Comparison of ENCODE assay signal across 12 cellular contexts in genomic region chr11:68441466-68442230, GRCh38.
DNase-seq lines count a peak whose midpoint lies in the region.
"Had no signal": no experiment of that assay in that cellular context is flagged by ENCODE, and none has a peak within 500 bp of the region (broad histone marks: within the 10 kb centered on the region; RNA-seq: fewer than 3 reads in every experiment).

No MANE protein-coding gene starts in this region.

- H3K4me3 ChIP-seq in skeletal muscle cell (ENCODE audit: low read depth, low read length): no peak overlapping the region
- H3K4me3 ChIP-seq: ascending aorta, ovary had no signal

- peak; percentile 43 for DNase-seq in DMS53 (lab: John Stamatoyannopoulos, UW)
- no peak for DNase-seq in DMS53 treated with DMSO at 0.1 percent for 48 hours (lab: John Stamatoyannopoulos, UW; ENCODE audit: unreplicated experiment)
- DNase-seq in NCI-H2081 (lab: John Stamatoyannopoulos, UW): peak; percentile 71 to 80
- DNase-seq in brain pericyte (ENCODE audit: low read depth, low spot score): peak; percentile 86
- DNase-seq in skeletal muscle cell (ENCODE audit: low read depth): peak; percentile 73
- no peak for DNase-seq in stimulated activated CD4-positive, alpha-beta T cell treated with anti-CD3 and anti-CD28 coated beads, Interleukin-4, amount 100 ng/mL, for 1 hour
- DNase-seq in NCI-H226: no peak
- no peak for DNase-seq in activated T-cell treated with anti-CD3 and anti-CD28 coated beads, Interleukin-2, amount 50 U/mL, for 48 hours
- DNase-seq: activated CD4-positive, alpha-beta T cell treated with anti-CD3 and anti-CD28 coated beads, Interleukin-2, amount 50 U/mL, for 48 hours; OCI-M1; ovary had no signal

Comparison
In these comparisons a context has a peak if more than half of its experiments do, and no peak if none do; other contexts are left out.
1. DNase-seq: peak in DMS53 (single experiment), NCI-H2081 (2 of 2), brain pericyte (single experiment) and skeletal muscle cell (single experiment); none in DMS53 treated with DMSO at 0.1 percent for 48 hours (single experiment), stimulated activated CD4-positive, alpha-beta T cell treated with anti-CD3 and anti-CD28 coated beads, Interleukin-4, amount 100 ng/mL, for 1 hour (single experiment), NCI-H226 (single experiment) and activated T-cell treated with anti-CD3 and anti-CD28 coated beads, Interleukin-2, amount 50 U/mL, for 48 hours (0 of 2).